20 cellular contexts compared by ENCODE assay signal in genomic region chr6:139066080-139066479, GRCh38.
"Had no signal": no experiment of that assay in that cellular context is flagged by ENCODE, and none has a peak within 500 bp of the region (broad histone marks: within the 10 kb centered on the region; RNA-seq: fewer than 3 reads in every experiment).

No MANE protein-coding gene starts in this region.

- H3K27ac ChIP-seq: esophagus squamous epithelium, lower lobe of right lung, neutrophil, pancreas, sigmoid colon, stomach, thyroid gland, vagina had no signal

- H3K36me3 ChIP-seq: esophagus squamous epithelium, lower lobe of right lung, neutrophil, pancreas, sigmoid colon, stomach, thyroid gland, vagina had no signal

- DNase-seq: cortex of kidney; effector memory CD8-positive, alpha-beta T cell; erythroblast; esophagus squamous epithelium; foreskin melanocyte; glutamatergic neuron; lower lobe of right lung; natural killer cell; pancreas; retina; sigmoid colon; stimulated activated CD4-positive, alpha-beta T cell treated with anti-CD3 and anti-CD28 coated beads, Interleukin-2, amount 100 ng/mL, for 24 hours; stimulated activated CD4-positive, alpha-beta T cell treated with anti-CD3 and anti-CD28 coated beads, Interleukin-4, amount 100 ng/mL, for 24 hours; stimulated activated naive CD4-positive, alpha-beta T cell treated with Interleukin-2 at 50 U/mL for 16 hours; stomach; thyroid gland had no signal

- H3K9me3 ChIP-seq: esophagus squamous epithelium, lower lobe of right lung, neutrophil, pancreas, sigmoid colon, stomach, thyroid gland, vagina had no signal

- ATAC-seq: effector memory CD8-positive, alpha-beta T cell; left lobe of liver; lower lobe of right lung; natural killer cell; pancreas; stimulated activated effector memory CD8-positive, alpha-beta T cell treated with anti-CD3 and anti-CD28 coated beads, Interleukin-12 subunit alpha, Interleukin-12 subunit beta, amount 100 ng/mL, for 72 hours had no signal

- H3K4me1 ChIP-seq: esophagus squamous epithelium, lower lobe of right lung, pancreas, sigmoid colon, stomach, thyroid gland, vagina had no signal

- H3K4me3 ChIP-seq: esophagus squamous epithelium, lower lobe of right lung, pancreas, sigmoid colon, stomach, thyroid gland, vagina had no signal

- H3K27me3 ChIP-seq: esophagus squamous epithelium, neutrophil, pancreas, sigmoid colon, stomach, thyroid gland, vagina had no signal
